In the genomic region with DNA sequence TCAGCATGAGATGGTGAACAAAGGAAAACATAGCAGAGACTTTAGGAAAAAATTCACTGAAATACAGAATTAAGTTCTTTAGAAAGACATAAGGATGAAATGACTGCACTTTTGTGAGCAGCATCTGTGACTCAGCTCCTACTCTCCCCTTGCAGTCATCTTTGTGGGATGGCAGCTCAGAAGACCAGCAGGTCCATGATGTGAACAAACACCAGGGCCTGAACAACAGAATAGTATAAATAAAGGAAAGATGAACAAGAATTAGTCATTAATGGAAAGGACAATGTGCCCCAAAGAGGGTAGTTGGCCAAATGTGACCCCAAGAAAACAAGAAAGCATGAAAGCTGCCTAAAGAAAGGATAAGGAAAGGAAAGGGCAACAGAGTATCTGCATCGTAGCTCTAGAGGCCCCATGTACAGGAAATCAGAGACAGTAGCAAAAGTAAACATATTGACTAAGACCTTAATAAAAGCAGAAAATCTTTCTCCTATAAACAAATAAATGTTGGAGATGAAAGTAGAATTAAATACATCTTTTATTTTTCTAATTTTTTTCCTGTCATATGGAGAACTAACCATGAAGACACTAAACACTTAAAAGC, we compare ENCODE assay signal across 1 cellular context.
TF ChIP-seq lines count a peak whose summit lies in the region.

No MANE protein-coding gene starts in this region.

TF ChIP-seq in HepG2, 621 proteins besides CTCF, POLR2A, EP300 and RAD21 (continued from another document):
- TF ChIP-seq, protein P1, sequence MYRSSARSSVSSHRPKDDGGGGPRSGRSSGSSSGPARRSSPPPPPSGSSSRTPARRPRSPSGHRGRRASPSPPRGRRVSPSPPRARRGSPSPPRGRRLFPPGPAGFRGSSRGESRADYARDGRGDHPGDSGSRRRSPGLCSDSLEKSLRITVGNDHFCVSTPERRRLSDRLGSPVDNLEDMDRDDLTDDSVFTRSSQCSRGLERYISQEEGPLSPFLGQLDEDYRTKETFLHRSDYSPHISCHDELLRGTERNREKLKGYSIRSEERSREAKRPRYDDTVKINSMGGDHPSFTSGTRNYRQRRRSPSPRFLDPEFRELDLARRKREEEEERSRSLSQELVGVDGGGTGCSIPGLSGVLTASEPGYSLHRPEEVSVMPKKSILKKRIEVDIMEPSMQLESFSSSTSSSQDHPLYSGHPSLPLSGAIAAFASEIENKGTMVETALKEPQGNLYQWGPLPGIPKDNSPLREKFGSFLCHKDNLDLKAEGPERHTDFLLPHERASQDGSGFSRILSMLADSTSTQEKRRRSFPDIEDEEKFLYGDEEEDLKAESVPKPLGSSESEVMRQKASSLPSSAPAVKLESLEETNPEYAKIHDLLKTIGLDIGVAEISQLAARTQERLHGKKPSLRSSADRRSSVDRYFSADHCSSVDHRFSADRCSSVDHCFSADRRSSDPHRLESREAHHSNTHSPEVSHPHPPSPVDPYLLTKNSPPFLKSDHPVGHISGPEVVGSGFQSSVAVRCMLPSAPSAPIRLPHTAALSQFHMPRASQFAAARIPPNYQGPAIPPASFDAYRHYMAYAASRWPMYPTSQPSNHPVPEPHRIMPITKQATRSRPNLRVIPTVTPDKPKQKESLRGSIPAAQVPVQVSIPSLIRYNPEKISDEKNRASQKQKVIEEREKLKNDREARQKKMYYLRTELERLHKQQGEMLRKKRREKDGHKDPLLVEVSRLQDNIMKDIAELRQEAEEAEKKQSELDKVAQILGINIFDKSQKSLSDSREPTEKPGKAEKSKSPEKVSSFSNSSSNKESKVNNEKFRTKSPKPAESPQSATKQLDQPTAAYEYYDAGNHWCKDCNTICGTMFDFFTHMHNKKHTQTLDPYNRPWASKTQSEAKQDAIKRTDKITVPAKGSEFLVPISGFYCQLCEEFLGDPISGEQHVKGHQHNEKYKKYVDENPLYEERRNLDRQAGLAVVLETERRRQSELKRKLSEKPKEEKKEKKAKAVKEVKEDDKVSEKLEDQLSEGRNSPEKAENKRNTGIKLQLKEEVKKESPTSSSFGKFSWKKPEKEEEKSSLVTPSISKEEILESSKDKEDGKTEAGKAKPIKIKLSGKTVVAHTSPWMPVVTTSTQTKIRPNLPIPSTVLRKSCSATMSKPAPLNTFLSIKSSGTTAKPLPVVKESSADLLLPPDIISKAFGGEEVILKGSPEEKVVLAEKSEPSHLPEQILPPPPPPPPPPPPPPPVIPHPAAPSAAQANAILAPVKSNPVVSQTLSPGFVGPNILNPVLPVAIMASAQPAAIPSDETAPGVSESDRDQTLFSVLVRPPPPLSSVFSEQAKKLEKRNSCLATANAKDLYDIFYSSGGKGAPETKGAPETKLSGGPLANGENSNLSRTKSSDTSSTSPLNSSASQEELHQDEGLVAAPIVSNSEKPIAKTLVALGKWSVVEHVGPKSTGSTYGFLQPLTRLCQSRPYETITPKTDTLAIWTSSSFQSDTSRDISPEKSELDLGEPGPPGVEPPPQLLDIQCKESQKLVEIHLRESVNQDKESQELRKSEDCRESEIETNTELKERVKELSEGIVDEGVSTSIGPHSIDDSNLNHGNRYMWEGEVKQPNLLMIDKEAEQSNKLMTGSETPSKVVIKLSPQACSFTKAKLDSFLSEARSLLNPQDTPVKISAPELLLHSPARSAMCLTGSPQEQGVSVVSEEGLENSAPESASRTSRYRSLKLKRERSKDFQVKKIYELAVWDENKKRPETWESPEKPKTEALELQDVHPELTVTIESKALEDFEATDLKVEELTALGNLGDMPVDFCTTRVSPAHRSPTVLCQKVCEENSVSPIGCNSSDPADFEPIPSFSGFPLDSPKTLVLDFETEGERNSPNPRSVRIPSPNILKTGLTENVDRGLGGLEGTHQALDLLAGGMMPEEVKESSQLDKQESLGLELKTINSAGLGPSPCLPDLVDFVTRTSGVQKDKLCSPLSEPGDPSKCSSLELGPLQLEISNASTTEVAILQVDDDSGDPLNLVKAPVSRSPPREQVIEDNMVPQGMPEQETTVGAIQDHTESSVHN (CRISPR knock-in tag; IDR thresholded peaks at IDR 0.05) = no peak
- TF ChIP-seq PLRG1 (conservative IDR thresholded peaks at IDR 0.05) = no peak
- TF ChIP-seq, protein P2, sequence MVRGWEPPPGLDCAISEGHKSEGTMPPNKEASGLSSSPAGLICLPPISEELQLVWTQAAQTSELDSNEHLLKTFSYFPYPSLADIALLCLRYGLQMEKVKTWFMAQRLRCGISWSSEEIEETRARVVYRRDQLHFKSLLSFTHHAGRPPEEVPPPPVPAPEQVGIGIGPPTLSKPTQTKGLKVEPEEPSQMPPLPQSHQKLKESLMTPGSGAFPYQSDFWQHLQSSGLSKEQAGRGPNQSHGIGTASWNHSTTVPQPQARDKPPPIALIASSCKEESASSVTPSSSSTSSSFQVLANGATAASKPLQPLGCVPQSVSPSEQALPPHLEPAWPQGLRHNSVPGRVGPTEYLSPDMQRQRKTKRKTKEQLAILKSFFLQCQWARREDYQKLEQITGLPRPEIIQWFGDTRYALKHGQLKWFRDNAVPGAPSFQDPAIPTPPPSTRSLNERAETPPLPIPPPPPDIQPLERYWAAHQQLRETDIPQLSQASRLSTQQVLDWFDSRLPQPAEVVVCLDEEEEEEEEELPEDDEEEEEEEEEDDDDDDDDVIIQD (CRISPR knock-in tag; IDR thresholded peaks at IDR 0.05; ENCODE audit: low read depth) = no peak
- TF ChIP-seq, protein P3, sequence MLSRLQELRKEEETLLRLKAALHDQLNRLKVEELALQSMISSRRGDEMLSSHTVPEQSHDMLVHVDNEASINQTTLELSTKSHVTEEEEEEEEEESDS (CRISPR knock-in tag; IDR thresholded peaks at IDR 0.05; ENCODE audit: borderline replicate concordance) = no peak
- TF ChIP-seq, protein P4, sequence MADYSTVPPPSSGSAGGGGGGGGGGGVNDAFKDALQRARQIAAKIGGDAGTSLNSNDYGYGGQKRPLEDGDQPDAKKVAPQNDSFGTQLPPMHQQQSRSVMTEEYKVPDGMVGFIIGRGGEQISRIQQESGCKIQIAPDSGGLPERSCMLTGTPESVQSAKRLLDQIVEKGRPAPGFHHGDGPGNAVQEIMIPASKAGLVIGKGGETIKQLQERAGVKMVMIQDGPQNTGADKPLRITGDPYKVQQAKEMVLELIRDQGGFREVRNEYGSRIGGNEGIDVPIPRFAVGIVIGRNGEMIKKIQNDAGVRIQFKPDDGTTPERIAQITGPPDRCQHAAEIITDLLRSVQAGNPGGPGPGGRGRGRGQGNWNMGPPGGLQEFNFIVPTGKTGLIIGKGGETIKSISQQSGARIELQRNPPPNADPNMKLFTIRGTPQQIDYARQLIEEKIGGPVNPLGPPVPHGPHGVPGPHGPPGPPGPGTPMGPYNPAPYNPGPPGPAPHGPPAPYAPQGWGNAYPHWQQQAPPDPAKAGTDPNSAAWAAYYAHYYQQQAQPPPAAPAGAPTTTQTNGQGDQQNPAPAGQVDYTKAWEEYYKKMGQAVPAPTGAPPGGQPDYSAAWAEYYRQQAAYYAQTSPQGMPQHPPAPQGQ (CRISPR knock-in tag; IDR thresholded peaks at IDR 0.05; ENCODE audit: borderline replicate concordance) = no peak
- no peak for TF ChIP-seq ZNF343 (CRISPR knock-in tag; IDR thresholded peaks at IDR 0.05)
- TF ChIP-seq ZNF782 (CRISPR knock-in tag; IDR thresholded peaks at IDR 0.05; ENCODE audit: borderline replicate concordance) = no peak
- TF ChIP-seq ZFAT (CRISPR knock-in tag; conservative IDR thresholded peaks at IDR 0.05) = no peak
- no peak for TF ChIP-seq ZNF589 (CRISPR knock-in tag; conservative IDR thresholded peaks at IDR 0.05)
- TF ChIP-seq ZBTB3 (CRISPR knock-in tag; IDR thresholded peaks at IDR 0.05; ENCODE audit: borderline replicate concordance, low read depth) = no peak
- no peak for TF ChIP-seq ELF3 (CRISPR knock-in tag; IDR thresholded peaks at IDR 0.05)
